In the genomic region with DNA sequence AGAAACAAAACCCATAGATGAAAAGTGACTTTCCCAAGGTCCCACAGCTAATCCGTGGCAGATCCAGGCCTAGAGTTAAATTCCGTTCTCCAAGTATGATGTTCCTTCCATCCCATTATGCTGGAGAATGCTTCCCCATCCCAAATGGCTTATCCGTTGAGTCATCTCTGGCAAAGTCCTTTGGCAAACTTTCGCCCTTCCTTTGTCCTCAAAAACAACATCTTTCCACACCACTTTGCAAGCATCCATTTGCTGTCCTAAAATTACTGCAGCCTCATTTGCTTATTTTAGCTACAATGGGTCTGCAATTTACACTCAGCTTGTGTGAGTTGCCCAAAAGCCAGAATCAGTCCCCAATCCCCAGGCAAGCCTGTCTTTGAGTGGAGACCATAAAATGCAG, we compare ENCODE assay signal across 17 cellular contexts.
"Had no signal": no experiment of that assay in that cellular context is flagged by ENCODE, and none has a peak within 500 bp of the region (broad histone marks: within the 10 kb centered on the region; RNA-seq: fewer than 3 reads in every experiment).

No MANE protein-coding gene starts in this region.

- ATAC-seq: activated naive CD8-positive, alpha-beta T cell treated with anti-CD3 and anti-CD28 coated beads, Interleukin-2, amount 50 U/mL, for 24 hours; activated T-cell treated with anti-CD3 and anti-CD28 coated beads, Interleukin-2, amount 50 U/mL, for 4 hours had no signal

- H3K27ac Mint-ChIP-seq: activated naive CD4-positive, alpha-beta T cell treated with anti-CD3 and anti-CD28 coated beads, Interleukin-2, amount 10 ng/mL, durations not matched to agents 7 days and 5 days; activated naive CD8-positive, alpha-beta T cell treated with anti-CD3 and anti-CD28 coated beads, Interleukin-2, amount 50 U/mL, for 24 hours had no signal

- H3K4me3 ChIP-seq: coronary artery had no signal

- H3K9me3 Mint-ChIP-seq: activated naive CD4-positive, alpha-beta T cell treated with anti-CD3 and anti-CD28 coated beads, Interleukin-2, amount 10 ng/mL, durations not matched to agents 7 days and 5 days; activated naive CD8-positive, alpha-beta T cell treated with anti-CD3 and anti-CD28 coated beads, Interleukin-2, amount 50 U/mL, for 24 hours; activated T-cell treated with anti-CD3 and anti-CD28 coated beads, Interleukin-2, amount 50 U/mL, for 4 hours had no signal

- H3K27ac ChIP-seq: coronary artery had no signal

- H3K4me3 Mint-ChIP-seq: activated naive CD4-positive, alpha-beta T cell treated with anti-CD3 and anti-CD28 coated beads, Interleukin-2, amount 10 ng/mL, durations not matched to agents 7 days and 5 days; activated naive CD8-positive, alpha-beta T cell treated with anti-CD3 and anti-CD28 coated beads, Interleukin-2, amount 50 U/mL, for 24 hours; activated T-cell treated with anti-CD3 and anti-CD28 coated beads, Interleukin-2, amount 50 U/mL, for 4 hours had no signal

- H3K4me1 Mint-ChIP-seq: activated naive CD4-positive, alpha-beta T cell treated with anti-CD3 and anti-CD28 coated beads, Interleukin-2, amount 10 ng/mL, durations not matched to agents 7 days and 5 days; activated naive CD8-positive, alpha-beta T cell treated with anti-CD3 and anti-CD28 coated beads, Interleukin-2, amount 50 U/mL, for 24 hours had no signal

- DNase-seq: activated CD4-positive, alpha-beta T cell treated with anti-CD3 and anti-CD28 coated beads, Interleukin-2, amount 50 U/mL, for 1 hour; activated CD4-positive, CD25-positive, alpha-beta regulatory T cell treated with anti-CD3 and anti-CD28 coated beads, Interleukin-2, amount 50 U/mL, for 72 hours; activated CD8-positive, alpha-beta memory T cell treated with anti-CD3 and anti-CD28 coated beads, Interleukin-2, amount 50 U/mL, for 4 hours; activated naive CD4-positive, alpha-beta T cell treated with anti-CD3 and anti-CD28 coated beads, Interleukin-2, amount 10 ng/mL, durations not matched to agents 7 days and 5 days; activated naive CD8-positive, alpha-beta T cell treated with anti-CD3 and anti-CD28 coated beads, Interleukin-2, amount 50 U/mL, for 24 hours; activated T-cell treated with anti-CD3 and anti-CD28 coated beads, Interleukin-2, amount 50 U/mL, for 4 hours; anterior cingulate cortex; glutamatergic neuron; hypothalamus; islet precursor cell; mammary epithelial cell; occipital lobe; posterior cingulate gyrus; retina; stimulated activated CD4-positive, alpha-beta T cell treated with anti-CD3 and anti-CD28 coated beads, Interleukin-2, amount 100 ng/mL, for 48 hours; T1000 had no signal

- H3K36me3 Mint-ChIP-seq: activated naive CD4-positive, alpha-beta T cell treated with anti-CD3 and anti-CD28 coated beads, Interleukin-2, amount 10 ng/mL, durations not matched to agents 7 days and 5 days had no signal
